ENCODE assay signal across 30 cellular contexts in the genomic region with DNA sequence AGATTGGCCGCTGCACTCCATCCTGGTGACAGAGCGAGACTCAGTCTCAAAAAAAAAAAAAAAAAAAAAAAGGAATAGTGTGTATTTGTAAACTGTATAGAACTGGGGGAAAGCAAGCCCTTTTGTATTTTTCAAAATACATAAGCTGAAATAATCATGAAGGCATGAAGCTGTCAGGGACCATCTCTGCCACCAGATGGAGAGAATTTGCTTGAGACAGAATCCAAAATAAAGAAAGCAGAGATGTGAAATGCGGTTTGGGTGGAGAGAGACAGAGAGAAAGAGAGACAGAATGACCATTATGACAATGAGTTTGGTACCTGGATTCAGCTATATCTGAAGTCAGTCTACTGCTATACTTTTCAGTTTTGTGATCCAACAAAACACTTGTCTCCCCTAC.
DNase-seq lines count a peak whose midpoint lies in the region; ATAC-seq and TF ChIP-seq lines count a peak whose summit lies in the region.
"Had no signal": no experiment of that assay in that cellular context is flagged by ENCODE, and none has a peak within 500 bp of the region (broad histone marks: within the 10 kb centered on the region; RNA-seq: fewer than 3 reads in every experiment).

No MANE protein-coding gene starts in this region.

- DNase-seq in DMS53 (lab: John Stamatoyannopoulos, UW) (peak; percentile 29), DMS53 treated with DMSO at 0.1 percent for 48 hours (lab: John Stamatoyannopoulos, UW; ENCODE audit: unreplicated experiment) (no peak), endothelial cell (ENCODE audit: low spot score) (no peak), mesendoderm (peak; percentile 15), DMS 273 (lab: John Stamatoyannopoulos, UW; ENCODE audit: unreplicated experiment) (no peak), NCI-H1417 (lab: John Stamatoyannopoulos, UW) (no peak)
- DNase-seq in stimulated activated CD4-positive, alpha-beta T cell treated with anti-CD3 and anti-CD28 coated beads, Interleukin-1b, Interleukin-23, amount 100 ng/mL, for 48 hours, result no peak
- DNase-seq: activated CD4-positive, alpha-beta memory T cell treated with anti-CD3 and anti-CD28 coated beads, Interleukin-2, amount 10 ng/mL, durations not matched to agents 7 days and 5 days; activated CD4-positive, alpha-beta T cell treated with anti-CD3 and anti-CD28 coated beads for 1 hour; activated CD8-positive, alpha-beta memory T cell treated with anti-CD3 and anti-CD28 coated beads, Interleukin-2, amount 50 U/mL, for 48 hours; caudate nucleus; dermis blood vessel endothelial cell; heart left ventricle; KBM-7; lower lobe of right lung; MM.1S; NCI-H1417 treated with DMSO at 0.1 percent for 48 hours; NCI-H2081 treated with DMSO at 0.1 percent for 48 hours; NCI-H345; NCI-H748 treated with DMSO at 0.1 percent for 48 hours; RPMI8226; stimulated activated naive B cell treated with anti-CD40 and anti-IgM and Interleukin-4, amounts not matched to agents 10 μg/mL and 1 μg/mL and 100 μg/mL, for 72 hours had no signal

- ATAC-seq in HG03565 (IDR thresholded peaks at IDR 0.05; ENCODE audit: unreplicated experiment), result no peak
- ATAC-seq: activated T-helper 17 cell treated with anti-CD3 and anti-CD28 coated beads, Interleukin-2, amount 50 U/mL, for 72 hours; heart left ventricle; lower lobe of right lung; sciatic nerve; stimulated activated naive B cell treated with anti-CD40 and anti-IgM and Interleukin-4, amounts not matched to agents 10 μg/mL and 1 μg/mL and 100 μg/mL, for 72 hours had no signal

- H3K27ac ChIP-seq in mesendoderm (ENCODE audit: low read depth, low read length), result no peak overlapping the region
- H3K27ac ChIP-seq: 22Rv1, heart left ventricle, lower lobe of right lung, neural progenitor cell, prostate gland, SK-N-MC had no signal

- H3K9ac ChIP-seq in mesendoderm (ENCODE audit: low read length), result no peak overlapping the region
- H3K9ac ChIP-seq: neural progenitor cell had no signal

- no peak overlapping the region for H3K56ac ChIP-seq in mesendoderm (ENCODE audit: low read length)

- H2BK5ac ChIP-seq in mesendoderm (ENCODE audit: low read length), result no peak overlapping the region

- H3K9me3 Mint-ChIP-seq in endothelial cell (ENCODE audit: unreplicated experiment), result no peaks in the 10 kb centered on the region
- H3K9me3 Mint-ChIP-seq: activated CD4-positive, alpha-beta memory T cell treated with anti-CD3 and anti-CD28 coated beads, Interleukin-2, amount 10 ng/mL, durations not matched to agents 7 days and 5 days; activated naive CD4-positive, alpha-beta T cell treated with anti-CD3 and anti-CD28 coated beads, Interleukin-2, amount 50 U/mL, for 24 hours; neural progenitor cell; stimulated activated naive B cell treated with anti-CD40 and anti-IgM and Interleukin-4, amounts not matched to agents 10 μg/mL and 1 μg/mL and 100 μg/mL, for 72 hours had no signal

- no peak overlapping the region for H3K4me3 Mint-ChIP-seq in endothelial cell (ENCODE audit: unreplicated experiment)
- H3K4me3 Mint-ChIP-seq: activated CD4-positive, alpha-beta memory T cell treated with anti-CD3 and anti-CD28 coated beads, Interleukin-2, amount 10 ng/mL, durations not matched to agents 7 days and 5 days; activated naive CD4-positive, alpha-beta T cell treated with anti-CD3 and anti-CD28 coated beads, Interleukin-2, amount 50 U/mL, for 24 hours; activated T-helper 17 cell treated with anti-CD3 and anti-CD28 coated beads, Interleukin-2, amount 50 U/mL, for 72 hours; neural progenitor cell; stimulated activated naive B cell treated with anti-CD40 and anti-IgM and Interleukin-4, amounts not matched to agents 10 μg/mL and 1 μg/mL and 100 μg/mL, for 72 hours had no signal

- no peaks in the 10 kb centered on the region for H3K36me3 ChIP-seq in mesendoderm (ENCODE audit: control insufficient read depth, insufficient read depth, low read length)
- H3K36me3 ChIP-seq: heart left ventricle, lower lobe of right lung, neural progenitor cell, prostate gland had no signal

- no peaks in the 10 kb centered on the region for H3K27me3 ChIP-seq in mesendoderm (ENCODE audit: insufficient read depth, low read length, poor library complexity)
- H3K27me3 ChIP-seq: heart left ventricle, neural progenitor cell had no signal

- TF ChIP-seq CTCF in endothelial cell (IDR thresholded peaks at IDR 0.05; ENCODE audit: unreplicated experiment), result no peak

- no peaks in the 10 kb centered on the region for H3K27me3 Mint-ChIP-seq in endothelial cell (ENCODE audit: unreplicated experiment)
- H3K27me3 Mint-ChIP-seq: activated CD4-positive, alpha-beta memory T cell treated with anti-CD3 and anti-CD28 coated beads, Interleukin-2, amount 10 ng/mL, durations not matched to agents 7 days and 5 days; activated naive CD4-positive, alpha-beta T cell treated with anti-CD3 and anti-CD28 coated beads, Interleukin-2, amount 50 U/mL, for 24 hours had no signal

- H3K4me2 ChIP-seq in mesendoderm (ENCODE audit: low read length), result no peak overlapping the region
- H3K4me2 ChIP-seq: neural progenitor cell had no signal

- no peak overlapping the region for H3K18ac ChIP-seq in mesendoderm (ENCODE audit: low read length)

- no peaks in the 10 kb centered on the region for H3K79me2 ChIP-seq in mesendoderm (ENCODE audit: control insufficient read depth, insufficient read depth, low read length)

- H3K27ac Mint-ChIP-seq in endothelial cell (ENCODE audit: unreplicated experiment), result peak overlapping the region; percentile 71
- H3K27ac Mint-ChIP-seq: activated CD4-positive, alpha-beta memory T cell treated with anti-CD3 and anti-CD28 coated beads, Interleukin-2, amount 10 ng/mL, durations not matched to agents 7 days and 5 days; activated naive CD4-positive, alpha-beta T cell treated with anti-CD3 and anti-CD28 coated beads, Interleukin-2, amount 50 U/mL, for 24 hours; activated T-helper 17 cell treated with anti-CD3 and anti-CD28 coated beads, Interleukin-2, amount 50 U/mL, for 72 hours; stimulated activated naive B cell treated with anti-CD40 and anti-IgM and Interleukin-4, amounts not matched to agents 10 μg/mL and 1 μg/mL and 100 μg/mL, for 72 hours had no signal

- no peak overlapping the region for H4K5ac ChIP-seq in mesendoderm (ENCODE audit: low read length)

- no peak overlapping the region for H2AK5ac ChIP-seq in mesendoderm (ENCODE audit: low read length)

- no CpG with 5 or more reads among the region's 3 CpGs for WGBS in mesendoderm (ENCODE audit: extremely low coverage, insufficient coverage, low lambda C conversion rate)

- H3K23ac ChIP-seq in mesendoderm (ENCODE audit: low read length), result no peak overlapping the region

- no peak overlapping the region for H3K4me3 ChIP-seq in mesendoderm (ENCODE audit: low read length)
- H3K4me3 ChIP-seq: heart left ventricle, lower lobe of right lung, neural progenitor cell, prostate gland, SK-N-MC had no signal

- no peak overlapping the region for H3K4ac ChIP-seq in mesendoderm (ENCODE audit: low read depth, low read length)

- H3K4me1 Mint-ChIP-seq in endothelial cell (ENCODE audit: unreplicated experiment), result peaks cover 60% of the 10 kb centered on the region
- H3K4me1 Mint-ChIP-seq: activated CD4-positive, alpha-beta memory T cell treated with anti-CD3 and anti-CD28 coated beads, Interleukin-2, amount 10 ng/mL, durations not matched to agents 7 days and 5 days; activated naive CD4-positive, alpha-beta T cell treated with anti-CD3 and anti-CD28 coated beads, Interleukin-2, amount 50 U/mL, for 24 hours; activated T-helper 17 cell treated with anti-CD3 and anti-CD28 coated beads, Interleukin-2, amount 50 U/mL, for 72 hours had no signal

- H3K4me1 ChIP-seq in mesendoderm (ENCODE audit: control insufficient read depth, low read depth, low read length), result peaks cover 2% of the 10 kb centered on the region
- H3K4me1 ChIP-seq: heart left ventricle, prostate gland had no signal

- H2BK120ac ChIP-seq in mesendoderm (ENCODE audit: low read depth, low read length), result no peak overlapping the region

- no peak overlapping the region for H2BK15ac ChIP-seq in mesendoderm (replicated peaks; ENCODE audit: low read depth)

- no peaks in the 10 kb centered on the region for H3K79me1 ChIP-seq in mesendoderm (ENCODE audit: low read length)

- H3K36me3 Mint-ChIP-seq in endothelial cell (ENCODE audit: low read depth, unreplicated experiment), result no peaks in the 10 kb centered on the region
- H3K36me3 Mint-ChIP-seq: activated naive CD4-positive, alpha-beta T cell treated with anti-CD3 and anti-CD28 coated beads, Interleukin-2, amount 50 U/mL, for 24 hours; neural progenitor cell; stimulated activated naive B cell treated with anti-CD40 and anti-IgM and Interleukin-4, amounts not matched to agents 10 μg/mL and 1 μg/mL and 100 μg/mL, for 72 hours had no signal

- no peak overlapping the region for H4K8ac ChIP-seq in mesendoderm (ENCODE audit: low read depth, low read length)

Comparison
In these comparisons a context has a peak if more than half of its experiments do, and no peak if none do; other contexts are left out.
1. DNase-seq: peak in DMS53 (single experiment) and mesendoderm (single experiment); none in DMS53 treated with DMSO at 0.1 percent for 48 hours (single experiment), endothelial cell (single experiment), DMS 273 (single experiment), stimulated activated CD4-positive, alpha-beta T cell treated with anti-CD3 and anti-CD28 coated beads, Interleukin-1b, Interleukin-23, amount 100 ng/mL, for 48 hours (single experiment) and NCI-H1417 (0 of 3).